In genomic region chr7:143304938-143305337, GRCh38 we compare ENCODE assay signal across 1 cellular context.
TF ChIP-seq lines count a peak whose summit lies in the region.

No MANE protein-coding gene starts in this region.

TF ChIP-seq in HepG2, 621 proteins besides CTCF, POLR2A, EP300 and RAD21:
- no peak for TF ChIP-seq KDM4B (CRISPR knock-in tag; IDR thresholded peaks at IDR 0.05)
- TF ChIP-seq THAP11 (CRISPR knock-in tag; IDR thresholded peaks at IDR 0.05): no peak
- TF ChIP-seq GTF3A (CRISPR knock-in tag; conservative IDR thresholded peaks at IDR 0.05): no peak
- no peak for TF ChIP-seq MAFG (CRISPR knock-in tag; IDR thresholded peaks at IDR 0.05)
- TF ChIP-seq, protein P1, sequence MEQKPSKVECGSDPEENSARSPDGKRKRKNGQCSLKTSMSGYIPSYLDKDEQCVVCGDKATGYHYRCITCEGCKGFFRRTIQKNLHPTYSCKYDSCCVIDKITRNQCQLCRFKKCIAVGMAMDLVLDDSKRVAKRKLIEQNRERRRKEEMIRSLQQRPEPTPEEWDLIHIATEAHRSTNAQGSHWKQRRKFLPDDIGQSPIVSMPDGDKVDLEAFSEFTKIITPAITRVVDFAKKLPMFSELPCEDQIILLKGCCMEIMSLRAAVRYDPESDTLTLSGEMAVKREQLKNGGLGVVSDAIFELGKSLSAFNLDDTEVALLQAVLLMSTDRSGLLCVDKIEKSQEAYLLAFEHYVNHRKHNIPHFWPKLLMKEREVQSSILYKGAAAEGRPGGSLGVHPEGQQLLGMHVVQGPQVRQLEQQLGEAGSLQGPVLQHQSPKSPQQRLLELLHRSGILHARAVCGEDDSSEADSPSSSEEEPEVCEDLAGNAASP (CRISPR knock-in tag; IDR thresholded peaks at IDR 0.05; ENCODE audit: borderline replicate concordance): no peak
- TF ChIP-seq EED (CRISPR knock-in tag; IDR thresholded peaks at IDR 0.05): no peak
- no peak for TF ChIP-seq CREBL2 (CRISPR knock-in tag; IDR thresholded peaks at IDR 0.05; ENCODE audit: borderline replicate concordance)
- no peak for TF ChIP-seq FIP1L1 (IDR thresholded peaks at IDR 0.05; ENCODE audit: borderline replicate concordance, insufficient read depth, low read depth, low read length)
- TF ChIP-seq ASH2L (IDR thresholded peaks at IDR 0.05; ENCODE audit: insufficient read length, low read depth, low read length): no peak
- no peak for TF ChIP-seq TP53 (CRISPR knock-in tag; conservative IDR thresholded peaks at IDR 0.05)
